32 cellular contexts compared by ENCODE assay signal in genomic region chr18:48846423-48846932, GRCh38.
"Had no signal": no experiment of that assay in that cellular context is flagged by ENCODE, and none has a peak within 500 bp of the region (broad histone marks: within the 10 kb centered on the region; RNA-seq: fewer than 3 reads in every experiment).

No MANE protein-coding gene starts in this region.

- H3K27me3 Mint-ChIP-seq: activated B cell treated with CpG ODN at 0.5 μM for 24 hours; activated CD8-positive, alpha-beta T cell treated with anti-CD3 and anti-CD28 coated beads for 36 hours; activated naive CD8-positive, alpha-beta T cell; activated T-helper 17 cell treated with anti-CD3 and anti-CD28 coated beads, Interleukin-2, amount 50 U/mL, for 72 hours; T-cell had no signal

- H3K9me3 ChIP-seq: colonic mucosa, heart right ventricle had no signal

- FAIRE-seq: astrocyte, bronchial epithelial cell, endometrium, frontal cortex had no signal

- H3K27me3 ChIP-seq: brain microvascular endothelial cell, colonic mucosa, heart right ventricle had no signal

- H3K36me3 ChIP-seq: brain microvascular endothelial cell, colonic mucosa, heart right ventricle had no signal

- H3K4me3 Mint-ChIP-seq: activated B cell treated with CpG ODN at 0.5 μM for 24 hours; activated CD8-positive, alpha-beta T cell treated with anti-CD3 and anti-CD28 coated beads for 36 hours; activated naive CD8-positive, alpha-beta T cell; activated T-cell treated with anti-CD3 and anti-CD28 coated beads, Interleukin-2, amount 50 U/mL, for 4 hours; activated T-helper 17 cell treated with anti-CD3 and anti-CD28 coated beads, Interleukin-2, amount 50 U/mL, for 72 hours; T-cell; T-helper 1 cell treated with Interleukin-12 subunit alpha and Interleukin-12 subunit beta and Interleukin-4 antibody, amounts not matched to agents 30 μg/mL and 1 μg/mL, for 36 hours; T-helper 2 cell treated with Interferon-gamma antibody and Interleukin-4, amounts not matched to agents 5 μg/mL and 100 μg/mL, for 36 hours had no signal

- H3K27ac ChIP-seq: brain microvascular endothelial cell, colonic mucosa, WERI-Rb-1 had no signal

- H3K9me3 Mint-ChIP-seq: activated B cell treated with CpG ODN at 0.5 μM for 24 hours; activated CD8-positive, alpha-beta T cell treated with anti-CD3 and anti-CD28 coated beads for 36 hours; activated T-cell treated with anti-CD3 and anti-CD28 coated beads, Interleukin-2, amount 50 U/mL, for 4 hours; T-helper 2 cell treated with Interferon-gamma antibody and Interleukin-4, amounts not matched to agents 5 μg/mL and 100 μg/mL, for 36 hours had no signal

- ATAC-seq: activated CD4-positive, CD25-positive, alpha-beta regulatory T cell treated with anti-CD3 and anti-CD28 coated beads, Interleukin-2, amount 50 U/mL, for 24 hours; activated CD8-positive, alpha-beta T cell treated with anti-CD3 and anti-CD28 coated beads for 36 hours; activated T-cell treated with anti-CD3 and anti-CD28 coated beads, Interleukin-2, amount 50 U/mL, for 4 hours; activated T-helper 17 cell treated with anti-CD3 and anti-CD28 coated beads, Interleukin-2, amount 50 U/mL, for 72 hours; esophagus mucosa; heart right ventricle; T-cell had no signal

- H3K4me3 ChIP-seq: colonic mucosa, heart right ventricle had no signal

- DNase-seq: activated B cell treated with CpG ODN at 0.5 μM for 24 hours; activated CD4-positive, alpha-beta T cell treated with anti-CD3 and anti-CD28 coated beads for 48 hours; activated CD4-positive, alpha-beta T cell treated with anti-CD3 and anti-CD28 coated beads, Interleukin-2, amount 50 U/mL, for 1 hour; activated CD4-positive, alpha-beta T cell treated with anti-CD3 and anti-CD28 coated beads, Interleukin-2, amount 50 U/mL, for 48 hours; activated CD8-positive, alpha-beta memory T cell treated with anti-CD3 and anti-CD28 coated beads for 24 hours; activated CD8-positive, alpha-beta T cell treated with anti-CD3 and anti-CD28 coated beads for 36 hours; activated effector memory CD4-positive, alpha-beta T cell treated with Interleukin-2 at 50 U/mL for 16 hours; activated gamma-delta T cell treated with Interleukin-2 at 50 U/mL for 16 hours; activated naive CD4-positive, alpha-beta T cell treated with anti-CD3 and anti-CD28 coated beads, Interleukin-2, amount 50 U/mL, for 16 hours; activated naive CD4-positive, alpha-beta T cell treated with Interleukin-2 at 50 U/mL for 16 hours; activated T-cell treated with anti-CD3 and anti-CD28 coated beads, Interleukin-2, amount 50 U/mL, for 4 hours; amniotic stem cell; anterior cingulate cortex; brain microvascular endothelial cell; colonic mucosa; effector CD8-positive, alpha-beta T cell; foreskin fibroblast; glutamatergic neuron; heart right ventricle; T-cell; T1000; WERI-Rb-1 had no signal

- H3K27ac Mint-ChIP-seq: activated B cell treated with CpG ODN at 0.5 μM for 24 hours; activated CD8-positive, alpha-beta T cell treated with anti-CD3 and anti-CD28 coated beads for 36 hours; activated naive CD8-positive, alpha-beta T cell; activated T-helper 17 cell treated with anti-CD3 and anti-CD28 coated beads, Interleukin-2, amount 50 U/mL, for 72 hours; T-helper 2 cell treated with Interferon-gamma antibody and Interleukin-4, amounts not matched to agents 5 μg/mL and 100 μg/mL, for 36 hours had no signal
